In the genomic region with DNA sequence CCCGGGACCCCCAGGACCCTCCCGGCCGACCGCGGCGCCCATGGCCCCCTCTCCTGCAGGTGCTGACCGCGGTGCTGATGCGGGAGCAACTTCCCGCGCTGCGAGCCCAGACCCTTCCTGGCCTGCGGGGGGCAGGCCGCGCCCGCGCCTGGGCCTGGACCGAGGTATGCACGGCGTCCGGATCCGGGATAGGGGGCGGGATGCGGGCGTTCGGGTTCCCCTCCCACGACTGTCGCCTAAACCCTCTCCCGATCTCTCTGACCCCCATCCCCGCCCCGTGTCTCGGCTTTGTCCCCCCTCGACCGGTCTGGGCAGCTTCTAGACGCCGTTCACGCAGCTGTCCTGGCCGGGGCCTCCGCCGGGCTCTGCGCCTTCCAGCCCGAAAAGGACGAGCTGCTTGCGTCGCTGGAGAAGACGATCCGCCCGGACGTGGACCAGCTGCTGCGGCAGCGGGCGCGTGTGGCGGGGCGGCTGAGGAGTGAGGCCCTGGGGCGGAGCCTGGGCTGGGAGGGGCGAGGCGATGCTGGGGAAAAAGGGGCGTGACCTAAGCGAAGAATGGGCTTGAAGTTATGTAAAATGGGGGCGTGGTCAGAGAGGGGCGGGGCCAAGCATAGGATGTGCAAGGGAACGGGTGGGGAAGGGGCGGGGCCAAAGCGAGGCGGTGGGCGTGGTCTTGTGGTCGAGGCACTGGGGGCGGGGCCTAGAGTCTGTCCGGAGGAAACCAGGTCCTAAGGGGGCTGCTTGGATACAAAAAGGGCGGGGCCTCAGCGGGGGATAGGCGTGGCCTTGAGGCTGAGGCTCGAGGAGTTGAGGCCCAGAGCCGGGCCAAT, we compare ENCODE assay signal across 8 cellular contexts.
DNase-seq lines count a peak whose midpoint lies in the region; ATAC-seq and TF ChIP-seq lines count a peak whose summit lies in the region.

No MANE protein-coding gene starts in this region.

- no peak for TF ChIP-seq CTCF in MM.1S (IDR thresholded peaks at IDR 0.05; ENCODE audit: low read length)
- TF ChIP-seq CTCF in nephron (IDR thresholded peaks at IDR 0.05; ENCODE audit: unreplicated experiment in 3 of 3), result no peak

- no peak overlapping the region for H2AFZ ChIP-seq in MM.1S (ENCODE audit: low read length)

- no peak overlapping the region for H3K9ac ChIP-seq in MM.1S (ENCODE audit: low read length)

- H3K9me3 Mint-ChIP-seq in nephron, result no peaks in the 10 kb centered on the region
- no peaks in the 10 kb centered on the region for H3K9me3 Mint-ChIP-seq in stimulated activated naive B cell treated with anti-CD40 and anti-IgM and Interleukin-4, amounts not matched to agents 10 μg/mL and 1 μg/mL and 100 μg/mL, for 72 hours

- H3K36me3 Mint-ChIP-seq in nephron (ENCODE audit: low read depth), result no peaks in the 10 kb centered on the region
- peaks cover 65% of the 10 kb centered on the region in 2 donors for H3K36me3 Mint-ChIP-seq in stimulated activated naive B cell treated with anti-CD40 and anti-IgM and Interleukin-4, amounts not matched to agents 10 μg/mL and 1 μg/mL and 100 μg/mL, for 72 hours

- H3K4me3 ChIP-seq in MM.1S (ENCODE audit: low read length), result no peak overlapping the region

- no peaks in the 10 kb centered on the region for H3K36me3 ChIP-seq in MM.1S (replicated peaks; ENCODE audit: insufficient read depth, low read length)

- peaks cover 87% of the 10 kb centered on the region for H3K27me3 ChIP-seq in MM.1S (replicated peaks; ENCODE audit: insufficient read depth, low read length)

- peak overlapping the region; percentile 32; the same call in 1 of the 2 replicates for H3K4me2 ChIP-seq in MM.1S (ENCODE audit: low read depth, low read length)

- H3F3A ChIP-seq in MM.1S (ENCODE audit: insufficient read depth, low read length), result no peaks in the 10 kb centered on the region

- H3K4me3 Mint-ChIP-seq in nephron, result peak overlapping the region; percentile 71 to 80 (median 79)
- H3K4me3 Mint-ChIP-seq in stimulated activated naive B cell treated with anti-CD40 and anti-IgM and Interleukin-4, amounts not matched to agents 10 μg/mL and 1 μg/mL and 100 μg/mL, for 72 hours, result peak overlapping the region; percentile 88 to 89

- no peaks in the 10 kb centered on the region for H4K20me1 ChIP-seq in MM.1S (ENCODE audit: insufficient read depth, low read length)

- no peaks in the 10 kb centered on the region for H3K79me2 ChIP-seq in MM.1S (ENCODE audit: low read length)

- no peak overlapping the region for H3K27ac Mint-ChIP-seq in nephron
- peak overlapping the region; percentile 95 for H3K27ac Mint-ChIP-seq in stimulated activated naive B cell treated with anti-CD40 and anti-IgM and Interleukin-4, amounts not matched to agents 10 μg/mL and 1 μg/mL and 100 μg/mL, for 72 hours

- H3K9me2 ChIP-seq in MM.1S (replicated peaks; ENCODE audit: insufficient read depth, low read length), result no peaks in the 10 kb centered on the region

- peaks cover 5% of the 10 kb centered on the region for H3K4me1 Mint-ChIP-seq in nephron
- peaks cover 43 to 60% of the 10 kb centered on the region in 2 donors for H3K4me1 Mint-ChIP-seq in stimulated activated naive B cell treated with anti-CD40 and anti-IgM and Interleukin-4, amounts not matched to agents 10 μg/mL and 1 μg/mL and 100 μg/mL, for 72 hours

- no peaks in the 10 kb centered on the region for H3K9me3 ChIP-seq in MM.1S (replicated peaks; ENCODE audit: insufficient read depth, low read length)

- peaks cover 43% of the 10 kb centered on the region for H3K27me3 Mint-ChIP-seq in nephron (ENCODE audit: low read depth)
- no peaks in the 10 kb centered on the region for H3K27me3 Mint-ChIP-seq in stimulated activated naive B cell treated with anti-CD40 and anti-IgM and Interleukin-4, amounts not matched to agents 10 μg/mL and 1 μg/mL and 100 μg/mL, for 72 hours

- H3K27ac ChIP-seq in MM.1S (ENCODE audit: low read length), result no peak overlapping the region

- peak; percentile 75 for ATAC-seq in GM21447 (IDR thresholded peaks at IDR 0.05; ENCODE audit: unreplicated experiment)
- ATAC-seq in stimulated activated naive B cell treated with anti-CD40 and anti-IgM and Interleukin-4, amounts not matched to agents 10 μg/mL and 1 μg/mL and 100 μg/mL, for 72 hours (replicated peaks), result peak; percentile 85 to 88

- DNase-seq in AG20443 (ENCODE audit: low spot score) (peak; percentile 97), MM.1S (peak; percentile 75), SHP77 (lab: John Stamatoyannopoulos, UW) (peak; percentile 96 to 98), fibroblast of the conjunctiva (ENCODE audit: low read depth) (peak; percentile 93)
- peak; percentile 88 for DNase-seq in activated effector memory CD4-positive, alpha-beta T cell treated with Interleukin-2 at 50 U/mL for 16 hours
- DNase-seq in stimulated activated naive B cell treated with anti-CD40 and anti-IgM and Interleukin-4, amounts not matched to agents 10 μg/mL and 1 μg/mL and 100 μg/mL, for 72 hours, result peak; percentile 95

- no peaks in the 10 kb centered on the region for H3K4me1 ChIP-seq in MM.1S (ENCODE audit: low read length)
